1 cellular context compared by ENCODE assay signal in genomic region chr10:63264852-63265617, GRCh38.
TF ChIP-seq lines count a peak whose summit lies in the region.

No MANE protein-coding gene starts in this region.

TF ChIP-seq in K562, 482 proteins besides CTCF, POLR2A, EP300 and RAD21 (continued from another document):
- TF ChIP-seq FOXK2 (conservative IDR thresholded peaks at IDR 0.05 in 1 of 2, IDR thresholded peaks at IDR 0.05 in 1 of 2; ENCODE audit: low read depth in 2 of 2) = 0 out of 4 replicates have a peak, but pooled peaks of 1 of the 2 experiments have one; percentile 19
- 0 out of 2 replicates have a peak, but pooled peaks have one; percentile 49 for TF ChIP-seq ZKSCAN8 (CRISPR knock-in tag; IDR thresholded peaks at IDR 0.05)
- TF ChIP-seq NR2F6 (CRISPR knock-in tag; IDR thresholded peaks at IDR 0.05) = no peak
- 0 out of 2 replicates have a peak, but pooled peaks have one; percentile 12 for TF ChIP-seq CREB1 (IDR thresholded peaks at IDR 0.05)
- no peak for TF ChIP-seq CREB1 (CRISPR knock-in tag; IDR thresholded peaks at IDR 0.05)
- TF ChIP-seq ZKSCAN1 (IDR thresholded peaks at IDR 0.05; ENCODE audit: low read depth, low read length) = no peak
- TF ChIP-seq KLF1 (tag; IDR thresholded peaks at IDR 0.05) = no peak
